Comparison of ENCODE assay signal across 8 cellular contexts in the genomic region with DNA sequence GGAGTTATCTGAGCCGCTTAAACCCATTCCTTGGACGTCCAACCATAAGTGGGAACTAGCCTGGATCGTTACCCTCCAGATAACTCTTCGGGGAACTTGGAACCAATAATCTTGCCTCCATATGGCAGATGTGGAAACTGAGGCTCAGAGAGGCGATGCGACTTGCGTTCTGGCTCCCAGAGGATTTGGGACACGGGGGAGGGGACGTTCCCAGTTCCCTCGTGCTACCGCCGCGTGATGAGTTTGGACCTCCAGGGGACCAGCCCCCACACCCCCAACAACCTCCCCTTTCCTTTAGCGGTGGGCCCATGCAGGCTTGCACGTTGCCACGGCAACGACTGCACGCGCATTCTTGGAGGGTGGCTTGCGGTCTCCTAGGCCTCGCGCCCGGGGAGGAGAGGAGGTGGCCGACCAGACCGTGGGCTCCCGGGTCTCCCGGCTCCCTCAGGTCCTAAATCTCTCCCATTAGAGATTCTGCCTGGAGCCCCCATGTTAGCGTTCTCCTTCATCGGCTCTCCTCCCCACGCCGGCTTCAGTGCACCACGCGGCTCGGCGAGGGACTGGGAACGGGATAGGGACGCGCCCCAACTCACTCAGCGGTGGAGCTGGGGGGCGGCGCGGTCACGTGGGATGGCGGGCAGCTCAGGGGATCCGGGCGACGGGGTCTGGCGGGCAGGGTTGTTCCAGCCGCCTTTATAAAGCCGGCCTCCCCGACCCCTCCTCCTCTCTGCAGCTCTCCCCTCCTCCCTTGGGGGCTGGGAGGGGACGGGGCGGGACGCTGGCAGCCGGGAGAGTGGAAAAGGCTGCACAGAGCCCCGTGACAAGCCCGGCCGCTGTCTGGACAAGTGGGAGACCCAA. TPM values are rescaled to one million over a fixed set of nuclear protein-coding genes. Genes with fewer than 3 reads are reported as not detected.
DNase-seq lines count a peak whose midpoint lies in the region; ATAC-seq, FAIRE-seq and TF ChIP-seq lines count a peak whose summit lies in the region.

A gene with protein sequence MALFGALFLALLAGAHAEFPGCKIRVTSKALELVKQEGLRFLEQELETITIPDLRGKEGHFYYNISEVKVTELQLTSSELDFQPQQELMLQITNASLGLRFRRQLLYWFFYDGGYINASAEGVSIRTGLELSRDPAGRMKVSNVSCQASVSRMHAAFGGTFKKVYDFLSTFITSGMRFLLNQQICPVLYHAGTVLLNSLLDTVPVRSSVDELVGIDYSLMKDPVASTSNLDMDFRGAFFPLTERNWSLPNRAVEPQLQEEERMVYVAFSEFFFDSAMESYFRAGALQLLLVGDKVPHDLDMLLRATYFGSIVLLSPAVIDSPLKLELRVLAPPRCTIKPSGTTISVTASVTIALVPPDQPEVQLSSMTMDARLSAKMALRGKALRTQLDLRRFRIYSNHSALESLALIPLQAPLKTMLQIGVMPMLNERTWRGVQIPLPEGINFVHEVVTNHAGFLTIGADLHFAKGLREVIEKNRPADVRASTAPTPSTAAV (minus strand): TSS at position 670 of the 858 bp plus-strand sequence. CDS start 703 bp downstream, outside the sequence.

- peaks cover 2% of the 10 kb centered on the region for H3K4me1 Mint-ChIP-seq in progenitor cell of endocrine pancreas (ENCODE audit: low read depth)

- H3K27ac ChIP-seq in PC-3 (ENCODE audit: low read length) (peak within 1 kb of the TSS; percentile 35), GM12878 (ENCODE audit: control insufficient read depth, insufficient read depth) (peak within 1 kb of the TSS; percentile 61; the same call in 1 of the 2 replicates)

- no peaks in the 10 kb centered on the region for H3F3A ChIP-seq in PC-3 (ENCODE audit: low read length, unreplicated experiment)

- peak within 1 kb of the TSS; percentile 90 for H3K27ac Mint-ChIP-seq in progenitor cell of endocrine pancreas

- ATAC-seq in PC-3, result peak; percentile 27
- peak; percentile 32 for ATAC-seq in GM12878
- no peak for ATAC-seq in HG03521 (IDR thresholded peaks at IDR 0.05; ENCODE audit: unreplicated experiment)

- SMC1A ChIA-PET in GM12878 (lab: Charles Lee; ENCODE audit: uncharacterized antibody, unreplicated experiment), result interaction anchor here (1.1 to 3.5 kb wide), 2 partner anchors 20 to 49 kb away, joined by 3 to 12 read pairs; a partner anchor contains a TSS

- DNase-seq in NCI-H1694 treated with DMSO at 0.1 percent for 48 hours (lab: John Stamatoyannopoulos, UW), result peak; percentile 2
- DNase-seq in NCI-H1694 (lab: John Stamatoyannopoulos, UW), result no peak
- peak; percentile 38 for DNase-seq in PC-3
- DNase-seq in GM12878 (ENCODE audit: low read depth, low spot score), result no peak
- DNase-seq in hypothalamus (lab: John Stamatoyannopoulos, UW), result peak in 50 of 51 donors; percentile 13 to 85 (median 66)
- peak; percentile 50 for DNase-seq in progenitor cell of endocrine pancreas (ENCODE audit: low spot score, unreplicated experiment)
- no peak for DNase-seq in GM19239 (ENCODE audit: insufficient read length, low spot score)

- no peak for FAIRE-seq in GM12878 (lab: Jason Lieb, UNC)
- FAIRE-seq in GM19239 (lab: Jason Lieb, UNC), result no peak

- H3K9me3 ChIP-seq in PC-3 (ENCODE audit: low read length), result no peaks in the 10 kb centered on the region
- no peaks in the 10 kb centered on the region for H3K9me3 ChIP-seq in GM12878 (replicated peaks; ENCODE audit: control insufficient read depth, insufficient read depth, low read length)

- RAD21 ChIA-PET in GM12878 (lab: Charles Lee; ENCODE audit: unreplicated experiment), result interaction anchor here (0.6 to 2.0 kb wide), 3 partner anchors 21 to 1439 kb away, joined by 3 to 13 read pairs (median 3); a partner anchor contains a TSS

- 0 out of 2 replicates have a peak, but pooled peaks cover 9% of the 10 kb centered on the region for H3K4me1 ChIP-seq in PC-3 (ENCODE audit: insufficient read depth, low read length)
- peaks cover 15% of the 10 kb centered on the region for H3K4me1 ChIP-seq in GM12878 (ENCODE audit: control insufficient read depth, insufficient read depth, low read length)

- H3K36me3 ChIP-seq in PC-3 (ENCODE audit: low read depth, low read length) (no peaks in the 10 kb centered on the region), GM12878 (ENCODE audit: control insufficient read depth in 2 of 2, insufficient read depth in 2 of 2, low read length in 1 of 2) (no peaks in the 10 kb centered on the region)

- peaks cover 3% of the 10 kb centered on the region for H3K27me3 Mint-ChIP-seq in progenitor cell of endocrine pancreas

- under 1% methylated on average over 58 of the region's 58 CpGs for WGBS in GM12878 (ENCODE audit: insufficient coverage, insufficient replicate concordance, low lambda C conversion rate, missing lambda C conversion rate)

- no peaks in the 10 kb centered on the region for H4K20me1 ChIP-seq in PC-3 (ENCODE audit: low read length)
- H4K20me1 ChIP-seq in GM12878 (ENCODE audit: control insufficient read depth, insufficient read depth), result no peaks in the 10 kb centered on the region

- in situ Hi-C loops in GM12878 (cut with MboI), result no loop called here

- POLR2A ChIA-PET in PC-3 (lab: Charles Lee; ENCODE audit: unreplicated experiment) (interaction anchor here (0.5 to 0.7 kb wide), 4 partner anchors 24 to 100 kb away, joined by 3 to 10 read pairs (median 6); no protein-coding TSS in a partner anchor), GM12878 (lab: Charles Lee) (interaction anchor here (0.6 to 3.9 kb wide), 6 partner anchors 10 to 1528 kb away, joined by 3 to 32 read pairs (median 5); a partner anchor contains a TSS)

- H3K27me3 ChIP-seq in PC-3 (ENCODE audit: low read length) (no peaks in the 10 kb centered on the region), GM12878 (replicated peaks in 1 of 2; ENCODE audit: control insufficient read depth in 2 of 2, insufficient read depth in 2 of 2, low read length in 1 of 2) (no peaks in the 10 kb centered on the region)

- no peaks in the 10 kb centered on the region for H3K9me3 Mint-ChIP-seq in progenitor cell of endocrine pancreas (ENCODE audit: low read depth)

- H3K9ac ChIP-seq in PC-3 (ENCODE audit: low read length) (peak within 1 kb of the TSS; percentile 63), GM12878 (ENCODE audit: control insufficient read depth, insufficient read depth, low read length) (peak within 1 kb of the TSS; percentile 64)

- H3K4me2 ChIP-seq in PC-3 (ENCODE audit: low read length), result peak within 1 kb of the TSS; percentile 84
- peak within 1 kb of the TSS; percentile 99 for H3K4me2 ChIP-seq in GM12878 (ENCODE audit: control insufficient read depth, insufficient read depth)

- TSS peak; percentile 98 for BruUV-seq in PC-3 (replicated peaks; lab: Mats Ljungman, UMichigan)
- BruUV-seq in GM12878 (replicated peaks; lab: Mats Ljungman, UMichigan), result TSS peak; percentile 95

- peak within 1 kb of the TSS; percentile 53 for H2AFZ ChIP-seq in PC-3 (ENCODE audit: low read length)
- peak within 1 kb of the TSS; percentile 90 for H2AFZ ChIP-seq in GM12878 (ENCODE audit: control insufficient read depth, low read depth, low read length)

- H3K4me3 Mint-ChIP-seq in progenitor cell of endocrine pancreas (ENCODE audit: low read depth), result peak within 1 kb of the TSS; percentile 73

- H3K4me3 ChIP-seq in PC-3 (ENCODE audit: low read length), result peak within 1 kb of the TSS; percentile 65
- H3K4me3 ChIP-seq in GM12878, result peak within 1 kb of the TSS; percentile 77

- CTCF ChIA-PET in PC-3 (lab: Charles Lee) (interaction anchor here (0.5 kb wide), 1 partner anchor 76 kb away, joined by 3 read pairs; no protein-coding TSS in a partner anchor), GM12878 (lab: Yijun Ruan, JAX) (interaction anchor here (1.1 to 3.1 kb wide), 3 partner anchors 21 to 58 kb away, joined by 5 to 19 read pairs (median 8); a partner anchor contains a TSS)

- H3K9me2 ChIP-seq in PC-3 (replicated peaks; ENCODE audit: low read length), result no peaks in the 10 kb centered on the region

- intact Hi-C loops in PC-3 (cut with micrococcal nuclease) (no loop called here), GM12878 (cut with micrococcal nuclease; ENCODE audit: unreplicated experiment) (no loop called here)

- no peak for TF ChIP-seq CTCF in PC-3 (conservative IDR thresholded peaks at IDR 0.05; ENCODE audit: low read depth, low read length)
- TF ChIP-seq CTCF in GM12878 (IDR thresholded peaks at IDR 0.05 in 2 of 3, conservative IDR thresholded peaks at IDR 0.05 in 1 of 3; ENCODE audit: control insufficient read depth in 2 of 3, extremely low read depth in 1 of 3, insufficient read depth in 1 of 3, low read depth in 3 of 3, low read length in 3 of 3), result no peak
- no peak for TF ChIP-seq CTCF in progenitor cell of endocrine pancreas (IDR thresholded peaks at IDR 0.05; ENCODE audit: unreplicated experiment)

- peaks cover 4% of the 10 kb centered on the region for H3K36me3 Mint-ChIP-seq in progenitor cell of endocrine pancreas (ENCODE audit: insufficient read depth)

- TF ChIP-seq POLR2A in GM12878 (IDR thresholded peaks at IDR 0.05; ENCODE audit: low read depth, low read length), result no peak

- H3K79me2 ChIP-seq in PC-3 (ENCODE audit: low read length), result no peaks in the 10 kb centered on the region
- no peaks in the 10 kb centered on the region for H3K79me2 ChIP-seq in GM12878 (ENCODE audit: control insufficient read depth, insufficient read depth, low read length)

- no peak for TF ChIP-seq EP300 in GM12878 (IDR thresholded peaks at IDR 0.05; ENCODE audit: borderline replicate concordance in 1 of 2, control insufficient read depth in 1 of 2, low read depth in 2 of 2, low read length in 2 of 2)

- no peak for TF ChIP-seq RAD21 in GM12878 (IDR thresholded peaks at IDR 0.05; ENCODE audit: insufficient read depth, low read depth, low read length)

TF ChIP-seq in GM12878, 131 proteins besides CTCF, POLR2A, EP300 and RAD21 (continues in another document):
- TF ChIP-seq GABPA (IDR thresholded peaks at IDR 0.05; ENCODE audit: low read depth) (no peak), RUNX3 (IDR thresholded peaks at IDR 0.05; ENCODE audit: low read length) (peak; percentile 44)

RNA-seq across cellular contexts. Expression of the gene that starts here (rescaled TPM):
- total RNA-seq in PC-3 (2014; rRNA removed) (56.6 and 61.5 TPM in 2 replicates), GM12878 (2014; rRNA removed) (9.2 and 10.6 TPM in 2 replicates), GM12878 (2014; rRNA removed; fragmentation: Illumina TruSeq; extraction: Trizol) (4.0 and 4.1 TPM in 2 replicates), GM12878 (2021) (9.7 and 10.8 TPM in 2 replicates), progenitor cell of endocrine pancreas (28.6 and 29.6 TPM in 2 replicates)
- 14.6 and 15.7 TPM in 2 replicates for total RNA-seq in GM12878 (2013; cell fraction: nucleolus; rRNA removed)
- 5.7 TPM for polyA plus RNA-seq in GM12878 (2011; ENCODE audit: low read depth)
- polyA plus RNA-seq in GM12878 (2011; rRNA removed) (3.1 and 4.9 TPM in 2 replicates), GM12878 (2014; fragmentation: Illumina TruSeq; extraction: Trizol) (2.6 and 6.1 TPM in 2 replicates), GM12878 (2014; fragmentation: Nextera tagmentation; extraction: Ambion mirVana) (1 to 10 TPM; 1.6 TPM), GM12878 (2014; rRNA removed) (9.1 and 9.9 TPM in 2 replicates), GM12878 (2016; fragmentation: Nextera tagmentation; extraction: Ambion mirVana) (10 to 100 TPM; 12.4 to 17.0 TPM)
- polyA plus RNA-seq in GM12878 (2011; cell fraction: cytosol; rRNA removed), result 8.8 and 9.1 TPM in 2 replicates
- polyA plus RNA-seq in GM12878 (2011; cell fraction: nucleus; rRNA removed), result 4.1 and 4.6 TPM in 2 replicates
- 11.3 and 16.6 TPM in 2 replicates for polyA plus RNA-seq in GM12878 (2012)
- 2.6 and 6.4 TPM in 2 replicates for polyA minus RNA-seq in GM12878 (2011; rRNA and poly(A)+ RNA removed)
- polyA minus RNA-seq in GM12878 (2011; cell fraction: cytosol; rRNA and poly(A)+ RNA removed), result 0.62 and 0.94 TPM in 2 replicates
- 0.77 and 1.5 TPM in 2 replicates for polyA minus RNA-seq in GM12878 (2011; cell fraction: nucleus; rRNA and poly(A)+ RNA removed)

Comparison
In these comparisons a context has a peak if more than half of its experiments do, and no peak if none do; other contexts are left out.
1. DNase-seq: peak in NCI-H1694 treated with DMSO at 0.1 percent for 48 hours (single experiment), PC-3 (single experiment), hypothalamus (50 of 51) and progenitor cell of endocrine pancreas (single experiment); none in NCI-H1694 (single experiment), GM12878 (single experiment) and GM19239 (single experiment).